In genomic region chr3:71166839-71167238, GRCh38 we compare ENCODE assay signal across 1 cellular context.
TF ChIP-seq lines count a peak whose summit lies in the region.

No MANE protein-coding gene starts in this region.

TF ChIP-seq in SK-N-SH, 30 proteins besides CTCF, POLR2A, EP300 and RAD21 (continued from another document):
- TF ChIP-seq USF2 (IDR thresholded peaks at IDR 0.05; ENCODE audit: borderline replicate concordance, low read depth, low read length) (no peak), FOSL2 (IDR thresholded peaks at IDR 0.05; ENCODE audit: borderline replicate concordance, low read depth) (no peak), USF1 (IDR thresholded peaks at IDR 0.05; ENCODE audit: borderline replicate concordance, low read depth) (no peak), SMC3 (IDR thresholded peaks at IDR 0.05; ENCODE audit: low read depth, low read length) (peak; percentile 13; the same call in 1 of the 2 replicates), GATA2 (CRISPR knock-in tag; IDR thresholded peaks at IDR 0.05) (peak; percentile 98), GABPA (IDR thresholded peaks at IDR 0.05; ENCODE audit: low read depth) (no peak), TEAD4 (IDR thresholded peaks at IDR 0.05; ENCODE audit: borderline replicate concordance, insufficient read depth) (no peak), ZBTB33 (IDR thresholded peaks at IDR 0.05; ENCODE audit: borderline replicate concordance, low read depth) (no peak), POLR2AphosphoS5 (IDR thresholded peaks at IDR 0.05; ENCODE audit: low read depth, low read length) (no peak; the same call in 1 of the 2 replicates), NRF1 (IDR thresholded peaks at IDR 0.05; ENCODE audit: low read depth, low read length) (no peak), EZH2phosphoT487 (IDR thresholded peaks at IDR 0.05; ENCODE audit: borderline replicate concordance, low read depth) (no peak), FOXJ3 (CRISPR knock-in tag; IDR thresholded peaks at IDR 0.05) (peak; percentile 92), PBX3 (IDR thresholded peaks at IDR 0.05) (peak; percentile 52), MXI1 (IDR thresholded peaks at IDR 0.05; ENCODE audit: low read depth, low read length) (peak; percentile 43; the same call in 1 of the 2 replicates), RCOR1 (IDR thresholded peaks at IDR 0.05; ENCODE audit: low read length) (peak; percentile 81), FOXM1 (IDR thresholded peaks at IDR 0.05; ENCODE audit: low read depth) (no peak), TAF1 (IDR thresholded peaks at IDR 0.05; ENCODE audit: borderline replicate concordance, low read depth, low read length) (no peak), IRF3 (IDR thresholded peaks at IDR 0.05; ENCODE audit: low read depth, low read length) (no peak), TCF12 (IDR thresholded peaks at IDR 0.05) (peak; percentile 25), SIN3A (IDR thresholded peaks at IDR 0.05; ENCODE audit: borderline replicate concordance, low read depth, low read length) (no peak), RXRA (IDR thresholded peaks at IDR 0.05; ENCODE audit: borderline replicate concordance, low read depth) (no peak), RFX5 (IDR thresholded peaks at IDR 0.05; ENCODE audit: low read length) (no peak), YY1 (IDR thresholded peaks at IDR 0.05; ENCODE audit: low read depth) (no peak), MEF2A (IDR thresholded peaks at IDR 0.05; ENCODE audit: borderline replicate concordance, low read depth) (no peak)
TF ChIP-seq in SK-N-SH: peak in this region for 8.
